ENCODE assay signal across 20 cellular contexts in the genomic region with DNA sequence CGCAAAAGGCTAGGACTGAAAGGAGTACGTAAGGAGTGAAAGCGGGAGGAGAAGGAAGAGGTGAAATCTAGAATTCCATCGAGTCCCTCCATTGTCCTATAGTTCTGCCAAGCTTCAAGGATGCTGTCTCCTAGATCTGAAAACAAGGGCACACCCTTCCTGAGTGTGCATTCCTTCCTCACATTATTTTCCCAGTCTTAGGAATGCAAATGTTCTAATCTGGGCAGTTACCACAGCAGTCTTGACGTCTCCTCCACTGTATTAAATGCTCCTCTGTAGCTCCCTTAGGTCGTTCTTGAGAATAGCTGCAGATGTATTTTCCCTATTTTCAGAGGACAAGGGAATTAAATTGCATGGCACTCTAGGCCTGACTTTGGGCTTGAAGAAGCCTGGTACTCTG.
"Had no signal": no experiment of that assay in that cellular context is flagged by ENCODE, and none has a peak within 500 bp of the region (broad histone marks: within the 10 kb centered on the region; RNA-seq: fewer than 3 reads in every experiment).

No MANE protein-coding gene starts in this region.

- H3K9me3 ChIP-seq: adrenal gland, body of pancreas, esophagus squamous epithelium, heart left ventricle, pancreas had no signal

- H3K27ac ChIP-seq: body of pancreas, esophagus squamous epithelium, heart left ventricle, neural progenitor cell, pancreas had no signal

- H3K4me1 ChIP-seq: adrenal gland, body of pancreas, pancreas had no signal

- H3K27ac Mint-ChIP-seq: activated T-helper 2 cell treated with anti-CD3 and anti-CD28 coated beads, Interferon-gamma antibody, Interleukin-2, Interleukin-4, amounts not matched to agents 10 μg/mL and 5 μg/mL and 100 μg/mL, durations not matched to agents 14 hours and 24 hours and 36 hours; neural progenitor cell; stimulated activated effector memory CD8-positive, alpha-beta T cell treated with anti-CD3 and anti-CD28 coated beads, Interleukin-12 subunit alpha, Interleukin-12 subunit beta, amount 100 ng/mL, for 72 hours had no signal

- H3K9me3 Mint-ChIP-seq: activated T-helper 2 cell treated with anti-CD3 and anti-CD28 coated beads, Interferon-gamma antibody, Interleukin-2, Interleukin-4, amounts not matched to agents 10 μg/mL and 5 μg/mL and 100 μg/mL, durations not matched to agents 14 hours and 24 hours and 36 hours; neural progenitor cell; stimulated activated effector memory CD8-positive, alpha-beta T cell treated with anti-CD3 and anti-CD28 coated beads, Interleukin-12 subunit alpha, Interleukin-12 subunit beta, amount 100 ng/mL, for 72 hours had no signal

- H3K36me3 ChIP-seq: adrenal gland, esophagus squamous epithelium, heart left ventricle, neural progenitor cell, pancreas had no signal

- H3K4me3 Mint-ChIP-seq: naive B cell; neural progenitor cell; stimulated activated effector memory CD8-positive, alpha-beta T cell treated with anti-CD3 and anti-CD28 coated beads, Interleukin-12 subunit alpha, Interleukin-12 subunit beta, amount 100 ng/mL, for 72 hours had no signal

- H3K27me3 ChIP-seq: adrenal gland, body of pancreas, esophagus squamous epithelium, heart left ventricle, neural progenitor cell, pancreas had no signal

- DNase-seq: activated CD4-positive, CD25-positive, alpha-beta regulatory T cell treated with anti-CD3 and anti-CD28 coated beads, Interleukin-2, amount 50 U/mL, for 72 hours; activated naive CD4-positive, alpha-beta T cell treated with anti-CD3 and anti-CD28 coated beads, Interleukin-2, amount 50 U/mL, for 16 hours; activated T-cell treated with anti-CD3 and anti-CD28 coated beads for 4 hours; adrenal gland; body of pancreas; central memory CD4-positive, alpha-beta T cell; cortex of kidney; effector CD8-positive, alpha-beta T cell; esophagus squamous epithelium; heart left ventricle; left colon; naive B cell; pancreas; stimulated activated CD4-positive, alpha-beta T cell treated with anti-CD3 and anti-CD28 coated beads, Interleukin-12 subunit alpha, Interleukin-12 subunit beta, amount 100 ng/mL, for 4 hours; T-helper 1 cell; T1000 had no signal

- H3K4me3 ChIP-seq: adrenal gland, body of pancreas, esophagus squamous epithelium, heart left ventricle, lung, neural progenitor cell, pancreas had no signal

- H3K36me3 Mint-ChIP-seq: naive B cell; neural progenitor cell; stimulated activated effector memory CD8-positive, alpha-beta T cell treated with anti-CD3 and anti-CD28 coated beads, Interleukin-12 subunit alpha, Interleukin-12 subunit beta, amount 100 ng/mL, for 72 hours had no signal

- H3K4me1 Mint-ChIP-seq: naive B cell; stimulated activated effector memory CD8-positive, alpha-beta T cell treated with anti-CD3 and anti-CD28 coated beads, Interleukin-12 subunit alpha, Interleukin-12 subunit beta, amount 100 ng/mL, for 72 hours had no signal
